Comparison of ENCODE assay signal across 13 cellular contexts in genomic region chr1:167666416-167666815, GRCh38. TPM values are rescaled to one million over a fixed set of nuclear protein-coding genes. Genes with fewer than 3 reads are reported as not detected.
A peak's percentile ranks its signal among the peaks of the same experiment; 100 is the strongest.
DNase-seq lines count a peak whose midpoint lies in the region; ATAC-seq, FAIRE-seq and TF ChIP-seq lines count a peak whose summit lies in the region.
"Had no signal": no experiment of that assay in that cellular context is flagged by ENCODE, and none has a peak within 500 bp of the region (broad histone marks: within the 10 kb centered on the region; RNA-seq: fewer than 3 reads in every experiment).

No MANE protein-coding gene starts in this region.

- 0 out of 2 replicates have a peak, but pooled peaks cover 3% of the 10 kb centered on the region for H4K20me1 ChIP-seq in OCI-LY1 (ENCODE audit: insufficient read depth, low read length)
- H4K20me1 ChIP-seq in H1 (replicated peaks in 1 of 2; ENCODE audit: control insufficient read depth in 1 of 2, insufficient read depth in 2 of 2, low read length in 2 of 2) = no peaks in the 10 kb centered on the region

- no peak overlapping the region for H2BK12ac ChIP-seq in H1 (ENCODE audit: low read depth, low read length)

- no peak overlapping the region for H2AK5ac ChIP-seq in H1 (ENCODE audit: low read depth, low read length)

- ATAC-seq in CD8-positive, alpha-beta T cell = no peak
- no peak for ATAC-seq in natural killer cell treated with Interleukin-12 subunit alpha and Interleukin-12 subunit beta and Interleukin-15 and Interleukin-18, amount 100 ng/mL, for 72 hours
- ATAC-seq in HG02852 (IDR thresholded peaks at IDR 0.05; ENCODE audit: unreplicated experiment) = no peak

- H3K79me1 ChIP-seq in H1 (ENCODE audit: low read depth, low read length) = no peaks in the 10 kb centered on the region

- no peak overlapping the region for H3K4ac ChIP-seq in H1 (replicated peaks; ENCODE audit: insufficient read length, low read depth, low read length)

- H4K91ac ChIP-seq in H1 (replicated peaks; ENCODE audit: insufficient read length, low read length) = no peak overlapping the region

- TF ChIP-seq EP300 in H1 (IDR thresholded peaks at IDR 0.05; ENCODE audit: borderline replicate concordance in 1 of 2, low read depth in 2 of 2, low read length in 2 of 2) = no peak

- 94% methylated on average over 4 of the region's 4 CpGs; no CpG with 5 or more reads in 1 of the 2 experiments for WGBS in H1 (ENCODE audit: extremely low coverage in 1 of 2, insufficient coverage in 1 of 2, insufficient read length in 1 of 2, insufficient replicate concordance in 2 of 2, low coverage in 1 of 2, low lambda C conversion rate in 2 of 2, missing lambda C conversion rate in 1 of 2), 2 experiments

- peak overlapping the region; percentile 2 for H3K27ac ChIP-seq in CD8-positive, alpha-beta T cell (ENCODE audit: low read depth, low read length)
- H3K27ac ChIP-seq in OCI-LY1 (ENCODE audit: low read depth, low read length, poor library complexity, severe bottlenecking) (peak overlapping the region; percentile 8), H1 (ENCODE audit: low read depth, low read length) (no peak overlapping the region), SJCRH30 (no peak overlapping the region)
- H3K27ac ChIP-seq: HL-60, vagina had no signal

- no peak overlapping the region for H2BK5ac ChIP-seq in H1 (ENCODE audit: low read depth, low read length)

- FAIRE-seq in H1 (lab: Jason Lieb, UNC) = no peak
- no peak for FAIRE-seq in GM19239 (lab: Jason Lieb, UNC)
- FAIRE-seq: TTC549 had no signal

- no peaks in the 10 kb centered on the region for H3K9me3 ChIP-seq in CD8-positive, alpha-beta T cell (ENCODE audit: low read length)
- H3K9me3 ChIP-seq in OCI-LY1 (ENCODE audit: low read length) (no peaks in the 10 kb centered on the region), H1 (ENCODE audit: insufficient read depth in 2 of 2, low read depth in 1 of 2, low read length in 1 of 2) (no peaks in the 10 kb centered on the region), SJCRH30 (replicated peaks) (no peaks in the 10 kb centered on the region)
- H3K9me3 ChIP-seq: vagina had no signal

- no peak overlapping the region for H3K18ac ChIP-seq in H1 (ENCODE audit: extremely low read depth, low read length)

- no peak overlapping the region for H3K4me3 ChIP-seq in CD8-positive, alpha-beta T cell (ENCODE audit: low read depth, low read length)
- H3K4me3 ChIP-seq in OCI-LY1 (ENCODE audit: low read depth, low read length, poor library complexity, severe bottlenecking) (no peak overlapping the region), H1 (ENCODE audit: extremely low read depth in 1 of 4, insufficient read depth in 2 of 4, low read depth in 3 of 4, low read length in 4 of 4) (no peak overlapping the region), SJCRH30 (no peak overlapping the region)
- H3K4me3 ChIP-seq: vagina had no signal

- no peak overlapping the region for H2BK120ac ChIP-seq in H1 (replicated peaks; ENCODE audit: low read depth, low read length)

- H3K56ac ChIP-seq in H1 (replicated peaks; ENCODE audit: insufficient read length, low read depth, low read length) = no peak overlapping the region

- no peak for DNase-seq in CD8-positive, alpha-beta T cell
- no peak for DNase-seq in H1 (ENCODE audit: low read depth in 1 of 2, low spot score in 2 of 2)
- no peak for DNase-seq in natural killer cell treated with Interleukin-12 subunit alpha and Interleukin-12 subunit beta and Interleukin-15 and Interleukin-18, amount 100 ng/mL, for 72 hours (ENCODE audit: low spot score)
- DNase-seq in SJCRH30 = no peak
- no peak for DNase-seq in GM19239 (ENCODE audit: insufficient read length, low spot score)
- DNase-seq in iPS-NIHi7 (ENCODE audit: extremely low spot score) = no peak
- DNase-seq: NCI-H1694 treated with DMSO at 0.1 percent for 48 hours, posterior cingulate gyrus had no signal

- no peaks in the 10 kb centered on the region for H3F3A ChIP-seq in OCI-LY1 (ENCODE audit: insufficient read depth, low read length)

- H3K4me3 Mint-ChIP-seq in CD8-positive, alpha-beta T cell = no peak overlapping the region
- no peak overlapping the region for H3K4me3 Mint-ChIP-seq in natural killer cell treated with Interleukin-12 subunit alpha and Interleukin-12 subunit beta and Interleukin-15 and Interleukin-18, amount 100 ng/mL, for 72 hours

- H3K9ac ChIP-seq in OCI-LY1 (ENCODE audit: low read length) (no peak overlapping the region), H1 (replicated peaks in 1 of 4; ENCODE audit: extremely low read depth in 1 of 4, low read depth in 3 of 4, low read length in 3 of 4) (no peak overlapping the region)

- peak overlapping the region; percentile 85 for H3K27ac Mint-ChIP-seq in CD8-positive, alpha-beta T cell
- H3K27ac Mint-ChIP-seq in natural killer cell treated with Interleukin-12 subunit alpha and Interleukin-12 subunit beta and Interleukin-15 and Interleukin-18, amount 100 ng/mL, for 72 hours = peak overlapping the region; percentile 33 to 90

- H2AFZ ChIP-seq in OCI-LY1 (ENCODE audit: low read length) = no peak overlapping the region
- no peak overlapping the region for H2AFZ ChIP-seq in H1 (ENCODE audit: low read length)

- H3K4me1 ChIP-seq in CD8-positive, alpha-beta T cell (ENCODE audit: insufficient read depth, low read length) = peaks cover 60% of the 10 kb centered on the region
- H3K4me1 ChIP-seq in OCI-LY1 (ENCODE audit: insufficient read depth, low read length, severe bottlenecking) = peaks cover 41% of the 10 kb centered on the region
- H3K4me1 ChIP-seq in H1 (replicated peaks in 1 of 4; ENCODE audit: control insufficient read depth in 3 of 4, insufficient read depth in 4 of 4, low read length in 3 of 4) = peaks cover 0 to 4% (median 0%) of the 10 kb centered on the region in 4 experiments; a peak in 1 of 7 replicates
- peaks cover 27% of the 10 kb centered on the region for H3K4me1 ChIP-seq in SJCRH30

- no peaks in the 10 kb centered on the region for H3K27me3 ChIP-seq in CD8-positive, alpha-beta T cell (ENCODE audit: insufficient read depth, low read length)
- H3K27me3 ChIP-seq in OCI-LY1 (ENCODE audit: insufficient read depth, low read length) (no peaks in the 10 kb centered on the region), H1 (replicated peaks in 1 of 4; ENCODE audit: control insufficient read depth in 3 of 4, extremely low read depth in 1 of 4, insufficient read depth in 3 of 4, low read length in 3 of 4) (0 out of 7 replicates have a peak, but pooled peaks cover 0 to 3% (median 0%) of the 10 kb centered on the region in 4 experiments), SJCRH30 (no peaks in the 10 kb centered on the region)
- H3K27me3 ChIP-seq: vagina had no signal

- H3K4me2 ChIP-seq in OCI-LY1 (ENCODE audit: low read length) = no peak overlapping the region
- no peak overlapping the region for H3K4me2 ChIP-seq in H1 (ENCODE audit: insufficient read depth in 1 of 2, low read depth in 2 of 2, low read length in 2 of 2)

- peaks cover 19% of the 10 kb centered on the region for H3K36me3 ChIP-seq in CD8-positive, alpha-beta T cell (ENCODE audit: insufficient read depth, low read length)
- peaks cover 73% of the 10 kb centered on the region for H3K36me3 ChIP-seq in OCI-LY1 (ENCODE audit: insufficient read depth, low read length)
- no peaks in the 10 kb centered on the region for H3K36me3 ChIP-seq in H1 (ENCODE audit: control insufficient read depth in 2 of 4, insufficient read depth in 4 of 4, low read length in 3 of 4)
- H3K36me3 ChIP-seq in SJCRH30 = no peaks in the 10 kb centered on the region
- H3K36me3 ChIP-seq: vagina had no signal

- H4K5ac ChIP-seq in H1 (ENCODE audit: insufficient read length, low read depth, low read length) = no peak overlapping the region

- H3K36me3 Mint-ChIP-seq in CD8-positive, alpha-beta T cell = peaks cover 84% of the 10 kb centered on the region
- H3K36me3 Mint-ChIP-seq in natural killer cell treated with Interleukin-12 subunit alpha and Interleukin-12 subunit beta and Interleukin-15 and Interleukin-18, amount 100 ng/mL, for 72 hours = no peaks in the 10 kb centered on the region

- H4K8ac ChIP-seq in H1 (ENCODE audit: extremely low read depth, insufficient read depth, low read length) = no peak overlapping the region

- POLR2A ChIA-PET in CD8-positive, alpha-beta T cell (lab: Charles Lee) = no interaction called here
- POLR2A ChIA-PET in H1 (lab: Charles Lee; ENCODE audit: partially characterized antibody) = interaction anchor here (0.6 kb wide), 1 partner anchor 29 kb away, joined by 3 read pairs; no protein-coding TSS in a partner anchor

- no peak overlapping the region for H2BK20ac ChIP-seq in H1 (ENCODE audit: low read length)

- peaks cover 28% of the 10 kb centered on the region for H3K79me2 ChIP-seq in OCI-LY1 (ENCODE audit: insufficient read depth, low read length)
- no peaks in the 10 kb centered on the region for H3K79me2 ChIP-seq in H1 (ENCODE audit: control insufficient read depth in 1 of 2, insufficient read depth in 2 of 2, low read length in 2 of 2)

- H3K27me3 Mint-ChIP-seq in CD8-positive, alpha-beta T cell (ENCODE audit: low read depth) = no peaks in the 10 kb centered on the region
- no peaks in the 10 kb centered on the region for H3K27me3 Mint-ChIP-seq in natural killer cell treated with Interleukin-12 subunit alpha and Interleukin-12 subunit beta and Interleukin-15 and Interleukin-18, amount 100 ng/mL, for 72 hours

- peaks cover 88% of the 10 kb centered on the region for H3K4me1 Mint-ChIP-seq in CD8-positive, alpha-beta T cell (ENCODE audit: low read depth)
- H3K4me1 Mint-ChIP-seq in natural killer cell treated with Interleukin-12 subunit alpha and Interleukin-12 subunit beta and Interleukin-15 and Interleukin-18, amount 100 ng/mL, for 72 hours (ENCODE audit: low read depth in 2 of 2) = peaks cover 63 to 64% of the 10 kb centered on the region in 2 donors

- H3K23ac ChIP-seq in H1 (ENCODE audit: insufficient read length) = no peak overlapping the region

- H3K9me3 Mint-ChIP-seq in CD8-positive, alpha-beta T cell = no peaks in the 10 kb centered on the region
- no peaks in the 10 kb centered on the region for H3K9me3 Mint-ChIP-seq in natural killer cell treated with Interleukin-12 subunit alpha and Interleukin-12 subunit beta and Interleukin-15 and Interleukin-18, amount 100 ng/mL, for 72 hours

- no peak for TF ChIP-seq RAD21 in H1 (IDR thresholded peaks at IDR 0.05 in 1 of 2, conservative IDR thresholded peaks at IDR 0.05 in 1 of 2; ENCODE audit: low read depth in 2 of 2, low read length in 2 of 2)

- no peak overlapping the region for H3K14ac ChIP-seq in H1 (ENCODE audit: insufficient read length)

- intact Hi-C loops in CD8-positive, alpha-beta T cell (cut with DNase I, micrococcal nuclease) = loop anchor here in 1 of 2 experiments (2.0 kb wide), 1 partner anchor 14 kb away; no protein-coding TSS in a partner anchor

- no peak for TF ChIP-seq POLR2A in H1 (IDR thresholded peaks at IDR 0.05; ENCODE audit: control extremely low read depth in 1 of 2, low read depth in 2 of 2, low read length in 2 of 2)

- CTCF ChIA-PET in CD8-positive, alpha-beta T cell (lab: Charles Lee) = interaction anchor here (0.6 to 2.1 kb wide), 3 partner anchors 9 to 74 kb away, joined by 3 to 9 read pairs (median 5); no protein-coding TSS in a partner anchor
- CTCF ChIA-PET in H1 (lab: Charles Lee; ENCODE audit: partially characterized antibody) = interaction anchor here (0.5 to 2.7 kb wide), 9 partner anchors 11 to 108 kb away, joined by 3 to 12 read pairs (median 4); no protein-coding TSS in a partner anchor

- no peaks in the 10 kb centered on the region for H3K9me2 ChIP-seq in OCI-LY1 (ENCODE audit: low read depth, low read length)

- 0 out of 2 replicates have a peak overlapping the region, but pooled peaks have one; percentile 47 for H2BK15ac ChIP-seq in H1 (ENCODE audit: low read length)

- TF ChIP-seq CTCF in CD8-positive, alpha-beta T cell (IDR thresholded peaks at IDR 0.05) = no peak
- TF ChIP-seq CTCF in OCI-LY1 (IDR thresholded peaks at IDR 0.05; ENCODE audit: low read length) (no peak), H1 (IDR thresholded peaks at IDR 0.05; ENCODE audit: control extremely low read depth in 1 of 3, insufficient read depth in 1 of 3, low read depth in 1 of 3, low read length in 3 of 3) (no peak)

- no peaks in the 10 kb centered on the region; the same call in 1 of the 2 replicates for H3K23me2 ChIP-seq in H1 (ENCODE audit: low read depth, low read length)

RNA-seq across cellular contexts. Expression of gene RCSD1, which starts 36.4 kb away (rescaled TPM):
- total RNA-seq in CD8-positive, alpha-beta T cell = 10 to 100 TPM; 42.4 to 44.3 TPM
- 0.69 and 0.98 TPM in 2 replicates for total RNA-seq in H1 (2021; fragmentation: NEBNext Ultra II Directional; extraction: Animal tissue kit (Norgen Biotek cat#: 25700))
- polyA plus RNA-seq in H1 (2011; rRNA removed) = 0.35 and 0.47 TPM in 2 replicates
- polyA plus RNA-seq in H1 (2011; cell fraction: cytosol; rRNA removed) = 0.69 TPM
- 0.27 TPM for polyA plus RNA-seq in H1 (2011; cell fraction: nucleus; rRNA removed)
- polyA plus RNA-seq in H1 (2012, experiment 1 of 2) = 0.46 to 0.58 TPM (median 0.53 TPM) in 4 replicates
- 0.13 TPM for polyA plus RNA-seq in H1 (2012, experiment 2 of 2)
- 0.22 TPM for polyA plus RNA-seq in H1 (2013, experiment 1 of 2)
- 0.24 TPM for polyA plus RNA-seq in H1 (2013, experiment 2 of 2)
- 0.60 and 0.73 TPM in 2 replicates for polyA minus RNA-seq in H1 (2011; rRNA and poly(A)+ RNA removed)
- 0.37 TPM for polyA minus RNA-seq in H1 (2011; cell fraction: cytosol; rRNA and poly(A)+ RNA removed)
- not detected for polyA minus RNA-seq in H1 (2011; cell fraction: nucleus; rRNA and poly(A)+ RNA removed)
- 10 to 100 TPM; 30.3 to 30.9 TPM for total RNA-seq in natural killer cell treated with Interleukin-12 subunit alpha and Interleukin-12 subunit beta and Interleukin-15 and Interleukin-18, amount 100 ng/mL, for 72 hours
- total RNA-seq in SJCRH30 (2014; rRNA removed; shearing (Covaris generic)) = 0.16 and 0.20 TPM in 2 replicates

RNA-seq across cellular contexts. Expression of gene MPZL1, which starts 55.4 kb away (rescaled TPM):
- under 1 TPM; 0.67 to 0.81 TPM for total RNA-seq in CD8-positive, alpha-beta T cell
- 120 and 128 TPM in 2 replicates for total RNA-seq in H1 (2021; fragmentation: NEBNext Ultra II Directional; extraction: Animal tissue kit (Norgen Biotek cat#: 25700))
- polyA plus RNA-seq in H1 (2011; rRNA removed) = 31.1 and 37.8 TPM in 2 replicates
- 36.1 TPM for polyA plus RNA-seq in H1 (2011; cell fraction: cytosol; rRNA removed)
- polyA plus RNA-seq in H1 (2011; cell fraction: nucleus; rRNA removed) = 25.1 TPM
- 38.9 to 72.5 TPM (median 40.5 TPM) in 4 replicates for polyA plus RNA-seq in H1 (2012, experiment 1 of 2)
- polyA plus RNA-seq in H1 (2012, experiment 2 of 2) = 14.1 TPM
- polyA plus RNA-seq in H1 (2013, experiment 1 of 2) = 65.8 TPM
- 82.6 TPM for polyA plus RNA-seq in H1 (2013, experiment 2 of 2)
- polyA minus RNA-seq in H1 (2011; rRNA and poly(A)+ RNA removed) = 61.1 and 88.5 TPM in 2 replicates
- polyA minus RNA-seq in H1 (2011; cell fraction: cytosol; rRNA and poly(A)+ RNA removed) = 51.2 TPM
- polyA minus RNA-seq in H1 (2011; cell fraction: nucleus; rRNA and poly(A)+ RNA removed) = 52.0 TPM
- total RNA-seq in natural killer cell treated with Interleukin-12 subunit alpha and Interleukin-12 subunit beta and Interleukin-15 and Interleukin-18, amount 100 ng/mL, for 72 hours = 10 to 100 TPM; 15.3 to 25.6 TPM
- 57.9 and 63.0 TPM in 2 replicates for total RNA-seq in SJCRH30 (2014; rRNA removed; shearing (Covaris generic))

Comparison
In these comparisons a context has a peak if more than half of its experiments do, and no peak if none do; other contexts are left out.
1. H3K27ac ChIP-seq: peak in CD8-positive, alpha-beta T cell (single experiment) and OCI-LY1 (single experiment); none in H1 (single experiment) and SJCRH30 (single experiment).
2. RNA of gene RCSD1, which starts 36.4 kb away (total RNA-seq): 42.4 to 44.3 TPM in CD8-positive, alpha-beta T cell and 30.3 to 30.9 TPM in natural killer cell treated with Interleukin-12 subunit alpha and Interleukin-12 subunit beta and Interleukin-15 and Interleukin-18, amount 100 ng/mL, for 72 hours; 0.69 to 0.98 TPM in H1 and 0.16 to 0.20 TPM in SJCRH30; every median in the first group is over 10 times any median in the second.
3. RNA of gene MPZL1, which starts 55.4 kb away (total RNA-seq): 120 to 128 TPM in H1, 57.9 to 63.0 TPM in SJCRH30 and 15.3 to 25.6 TPM in natural killer cell treated with Interleukin-12 subunit alpha and Interleukin-12 subunit beta and Interleukin-15 and Interleukin-18, amount 100 ng/mL, for 72 hours; 0.67 to 0.81 TPM in CD8-positive, alpha-beta T cell; every median in the first group is over 4 times any median in the second.